ENCODE assay signal across 7 cellular contexts in the genomic region with DNA sequence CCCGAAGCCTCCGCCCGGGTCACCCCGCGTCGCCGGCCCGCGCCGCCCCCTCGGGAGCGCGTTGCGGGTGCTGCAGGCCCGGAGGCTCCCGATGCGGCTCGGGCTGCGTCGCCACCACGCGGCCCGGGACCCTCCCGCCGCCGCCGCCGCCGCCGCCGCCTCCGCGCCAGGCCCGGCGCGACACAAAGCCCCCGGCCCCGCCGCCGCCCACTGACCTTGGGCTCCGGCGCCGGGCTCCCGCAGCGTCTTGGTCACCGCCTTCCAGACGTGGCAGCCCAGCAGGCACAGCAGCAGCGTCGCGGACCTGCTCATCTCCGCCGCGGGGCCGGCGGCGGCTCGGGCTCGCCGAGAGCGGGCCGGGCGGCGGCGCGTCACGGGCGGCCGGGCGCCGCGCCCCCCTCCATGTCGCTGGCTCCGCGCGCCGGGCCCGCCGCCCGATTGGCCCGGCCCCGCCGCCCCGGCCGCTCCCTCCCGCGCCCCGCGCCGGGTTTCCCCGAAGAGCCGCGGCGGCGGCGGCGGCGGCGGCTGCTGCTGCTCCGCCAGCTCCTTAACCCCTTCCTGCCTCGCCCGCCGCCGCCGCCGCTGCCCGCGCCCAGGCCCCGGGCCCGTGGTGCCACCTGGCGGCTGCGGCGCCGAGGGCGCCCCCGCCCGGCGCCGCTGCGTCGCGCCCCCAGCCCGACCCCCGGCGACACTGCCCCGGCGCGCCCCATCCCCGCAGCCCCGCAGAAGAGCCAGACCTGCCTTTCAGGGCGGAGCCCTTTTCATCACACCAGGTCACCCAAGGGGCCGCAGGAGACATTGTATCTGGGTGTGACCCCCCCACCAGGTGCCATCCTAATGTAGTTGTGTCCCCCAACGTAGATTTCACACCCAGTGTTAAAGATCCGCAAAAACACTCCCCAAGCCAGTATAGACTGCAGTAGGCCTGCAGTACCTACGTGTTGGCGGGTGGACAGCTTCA. TPM values are rescaled to one million over a fixed set of nuclear protein-coding genes. Genes with fewer than 3 reads are reported as not detected.
DNase-seq lines count a peak whose midpoint lies in the region; ATAC-seq and TF ChIP-seq lines count a peak whose summit lies in the region.

Gene FAM171A1, minus strand, starts transcription at position 549 of the 961 bp plus-strand sequence. Its CDS starts 237 bp downstream, at position 312.

- H3K27ac Mint-ChIP-seq in activated naive CD8-positive, alpha-beta T cell treated with anti-CD3 and anti-CD28 coated beads for 36 hours: no peak within 1 kb of the TSS
- peak within 1 kb of the TSS; percentile 98 for H3K27ac Mint-ChIP-seq in glutamatergic neuron (ENCODE audit: unreplicated experiment)

- intact Hi-C loops in ovary (cut with DNase I): loop anchor here in 3 of 4 donors (5.0 to 10.0 kb wide), 3 partner anchors 106 to 286 kb away; partner anchors contain the start of gene ACBD7 (in 1 of the 3)
- intact Hi-C loops in thyroid gland (cut with DNase I): loop anchor here (5.0 kb wide), 1 partner anchor 159 kb away; no protein-coding TSS in a partner anchor

- no peak for TF ChIP-seq POLR2A in ovary (IDR thresholded peaks at IDR 0.05)
- TF ChIP-seq POLR2A in thyroid gland (IDR thresholded peaks at IDR 0.05): no peak

- H3K27me3 ChIP-seq in ovary (no peaks in the 10 kb centered on the region), thyroid gland (no peaks in the 10 kb centered on the region)

- no peaks in the 10 kb centered on the region for H3K36me3 Mint-ChIP-seq in activated naive CD8-positive, alpha-beta T cell treated with anti-CD3 and anti-CD28 coated beads for 36 hours
- no peaks in the 10 kb centered on the region for H3K36me3 Mint-ChIP-seq in glutamatergic neuron (ENCODE audit: unreplicated experiment)

- TF ChIP-seq CTCF in glutamatergic neuron (IDR thresholded peaks at IDR 0.05; ENCODE audit: partially characterized antibody, unreplicated experiment): no peak
- TF ChIP-seq CTCF in ovary (IDR thresholded peaks at IDR 0.05): peak in 1 of 3 donors; percentile 30
- TF ChIP-seq CTCF in thyroid gland (IDR thresholded peaks at IDR 0.05): peak in 2 of 6 experiments; percentile 30 to 53

- peaks cover 66% of the 10 kb centered on the region for H3K27me3 Mint-ChIP-seq in activated naive CD8-positive, alpha-beta T cell treated with anti-CD3 and anti-CD28 coated beads for 36 hours
- H3K27me3 Mint-ChIP-seq in glutamatergic neuron (ENCODE audit: unreplicated experiment): peaks cover 10% of the 10 kb centered on the region

- peaks cover 2% of the 10 kb centered on the region for H3K4me1 Mint-ChIP-seq in activated naive CD8-positive, alpha-beta T cell treated with anti-CD3 and anti-CD28 coated beads for 36 hours
- H3K4me1 Mint-ChIP-seq in glutamatergic neuron (ENCODE audit: low read depth, unreplicated experiment): peaks cover 12% of the 10 kb centered on the region

- H3K4me1 ChIP-seq in ovary (ENCODE audit: insufficient read depth) (peaks cover 2% of the 10 kb centered on the region), thyroid gland (peaks cover 5 to 6% of the 10 kb centered on the region in 2 donors)

- TF ChIP-seq EP300 in ovary (IDR thresholded peaks at IDR 0.05): no peak

- no peak within 1 kb of the TSS for H3K27ac ChIP-seq in SK-N-MC
- peak within 1 kb of the TSS; percentile 45 to 73 for H3K27ac ChIP-seq in ovary
- peak within 1 kb of the TSS in 1 of 3 donors; percentile 65 for H3K27ac ChIP-seq in thyroid gland

- H3K9me3 ChIP-seq in SK-N-MC (ENCODE audit: low read depth, low read length) (no peaks in the 10 kb centered on the region), ovary (no peaks in the 10 kb centered on the region), thyroid gland (no peaks in the 10 kb centered on the region)

- H3K36me3 ChIP-seq in SK-N-MC (ENCODE audit: insufficient read depth, low read length) (no peaks in the 10 kb centered on the region), ovary (no peaks in the 10 kb centered on the region), thyroid gland (no peaks in the 10 kb centered on the region)

- H3K4me3 Mint-ChIP-seq in activated naive CD8-positive, alpha-beta T cell treated with anti-CD3 and anti-CD28 coated beads for 36 hours: peak within 1 kb of the TSS; percentile 76
- H3K4me3 Mint-ChIP-seq in glutamatergic neuron (ENCODE audit: unreplicated experiment): peak within 1 kb of the TSS; percentile 99

- no peak for DNase-seq in SK-N-MC (ENCODE audit: low read depth, low spot score)
- DNase-seq in activated naive CD8-positive, alpha-beta T cell treated with anti-CD3 and anti-CD28 coated beads for 36 hours: peak; percentile 74
- DNase-seq in glutamatergic neuron: peak; percentile 84
- peak; percentile 45 to 74 (median 68) for DNase-seq in ovary
- peak; percentile 59 to 61 for DNase-seq in thyroid gland

- WGBS in ovary, 3 donors: 2 to 17% (median 4%) methylated on average over 13 to 135 of the region's 135 CpGs
- WGBS in thyroid gland, 2 donors: 16 to 44% methylated on average over 4 to 14 of the region's 135 CpGs

- peak within 1 kb of the TSS; percentile 68 for H3K9ac ChIP-seq in SK-N-MC (ENCODE audit: insufficient read length)

- ATAC-seq in GM18498 (IDR thresholded peaks at IDR 0.05; ENCODE audit: unreplicated experiment) (peak; percentile 64), HG02943 (IDR thresholded peaks at IDR 0.05; ENCODE audit: low read depth, unreplicated experiment) (peak; percentile 49)

- H3K9me3 Mint-ChIP-seq in activated naive CD8-positive, alpha-beta T cell treated with anti-CD3 and anti-CD28 coated beads for 36 hours: no peaks in the 10 kb centered on the region
- peaks cover 11% of the 10 kb centered on the region for H3K9me3 Mint-ChIP-seq in glutamatergic neuron (ENCODE audit: unreplicated experiment)

- peak within 1 kb of the TSS; percentile 74 for H3K4me3 ChIP-seq in SK-N-MC
- peak within 1 kb of the TSS; percentile 60 for H3K4me3 ChIP-seq in ovary
- H3K4me3 ChIP-seq in thyroid gland (replicated peaks in 1 of 3): peak within 1 kb of the TSS; percentile 23 to 58 (median 27)

RNA-seq across cellular contexts. Expression of gene FAM171A1, which starts in this region (rescaled TPM):
- total RNA-seq in activated naive CD8-positive, alpha-beta T cell treated with anti-CD3 and anti-CD28 coated beads for 36 hours: 1 to 10 TPM; 5.6 to 7.0 TPM
- 186 TPM for total RNA-seq in glutamatergic neuron (ENCODE audit: unreplicated experiment)
- 10 to 100 TPM in 6 of 7 donors, 1 to 10 TPM in 1; 9.1 to 29.1 (median 23.9) TPM for total RNA-seq in ovary
- 10 to 100 TPM; 18.8 to 23.7 TPM for polyA plus RNA-seq in ovary
- 10 to 100 TPM; 10.2 to 14.9 (median 13.3) TPM for total RNA-seq in thyroid gland
